In genomic region chr12:75953312-75953906, GRCh38 we compare ENCODE assay signal across 9 cellular contexts.
DNase-seq lines count a peak whose midpoint lies in the region; ATAC-seq and TF ChIP-seq lines count a peak whose summit lies in the region.
"Had no signal": no experiment of that assay in that cellular context is flagged by ENCODE, and none has a peak within 500 bp of the region (broad histone marks: within the 10 kb centered on the region; RNA-seq: fewer than 3 reads in every experiment).

No MANE protein-coding gene starts in this region.

- no peaks in the 10 kb centered on the region for H3K9me3 ChIP-seq in HCT116 (ENCODE audit: control insufficient read depth in 1 of 2, insufficient read depth in 1 of 2, low read depth in 1 of 2, low read length in 2 of 2)
- H3K9me3 ChIP-seq: uterus had no signal

- TSS peak; percentile 79 for BruUV-seq in HCT116 (replicated peaks; lab: Mats Ljungman, UMichigan)

- peak overlapping the region; percentile 46 for H3K4me2 ChIP-seq in HCT116 (ENCODE audit: low read length)

- intact Hi-C loops in HCT116 (cut with micrococcal nuclease): loop anchor here (2.0 to 10.0 kb wide), 2 partner anchors 67 to 299 kb away; no protein-coding TSS in a partner anchor

- CTCF ChIA-PET in HCT116 (lab: Charles Lee) (no interaction called here), WTC11 (lab: Charles Lee) (no interaction called here)
- CTCF ChIA-PET in activated CD4-positive, alpha-beta memory T cell treated with anti-CD3 and anti-CD28 coated beads, Interleukin-2, amount 10 ng/mL, durations not matched to agents 7 days and 5 days (lab: Charles Lee): no interaction called here

- peaks cover 68% of the 10 kb centered on the region for H3K4me1 Mint-ChIP-seq in WTC11
- H3K4me1 Mint-ChIP-seq in activated CD4-positive, alpha-beta memory T cell treated with anti-CD3 and anti-CD28 coated beads, Interleukin-2, amount 10 ng/mL, durations not matched to agents 7 days and 5 days: peaks cover 16% of the 10 kb centered on the region

- no peak overlapping the region for H2AFZ ChIP-seq in HCT116 (ENCODE audit: low read depth, low read length, poor library complexity, severe bottlenecking)

- H3K79me2 ChIP-seq in HCT116 (ENCODE audit: insufficient read depth, low read length): no peaks in the 10 kb centered on the region; the same call in 1 of the 2 replicates

- no peaks in the 10 kb centered on the region for H3K9me3 Mint-ChIP-seq in WTC11
- no peaks in the 10 kb centered on the region for H3K9me3 Mint-ChIP-seq in activated CD4-positive, alpha-beta memory T cell treated with anti-CD3 and anti-CD28 coated beads, Interleukin-2, amount 10 ng/mL, durations not matched to agents 7 days and 5 days

- no peaks in the 10 kb centered on the region for H4K20me1 ChIP-seq in HCT116 (ENCODE audit: insufficient read depth)

- H3K4me1 ChIP-seq in HCT116 (ENCODE audit: control insufficient read depth in 1 of 2, insufficient read depth in 2 of 2, low read length in 2 of 2): peaks cover 60 to 85% of the 10 kb centered on the region in 2 experiments

- H3K27ac ChIP-seq in HCT116 (ENCODE audit: low read depth, low read length) (peak overlapping the region; percentile 100), skin epidermis (peak overlapping the region in 15 of 21 experiments; percentile 8 to 72 (median 52))
- H3K27ac ChIP-seq: uterus had no signal

- POLR2A ChIA-PET in HCT116 (lab: Charles Lee) (interaction anchor here (1.1 to 1.8 kb wide), 5 partner anchors 25 to 78 kb away, joined by 3 to 6 read pairs (median 4); partner anchors contain the start of gene PHLDA1), WTC11 (lab: Charles Lee) (no interaction called here)
- POLR2A ChIA-PET in activated CD4-positive, alpha-beta memory T cell treated with anti-CD3 and anti-CD28 coated beads, Interleukin-2, amount 10 ng/mL, durations not matched to agents 7 days and 5 days (lab: Charles Lee): interaction anchor here (0.5 to 1.6 kb wide), 4 partner anchors 8 to 173 kb away, joined by 3 to 6 read pairs (median 3); no protein-coding TSS in a partner anchor

- RAD21 ChIA-PET in HCT116 (lab: Charles Lee; ENCODE audit: low non-redundant PET in 1 of 2, low total read pairs in 2 of 2, uncharacterized antibody in 2 of 2, unreplicated experiment in 2 of 2): no interaction called here

- ATAC-seq in HCT116: peak; percentile 69
- no peak for ATAC-seq in WTC11
- no peak for ATAC-seq in HG03460 (IDR thresholded peaks at IDR 0.05; ENCODE audit: unreplicated experiment)
- ATAC-seq in HG03095 (IDR thresholded peaks at IDR 0.05; ENCODE audit: unreplicated experiment): no peak

- peak overlapping the region; percentile 59; the same call in 1 of the 2 replicates for H3K27ac Mint-ChIP-seq in WTC11
- no peak overlapping the region for H3K27ac Mint-ChIP-seq in activated CD4-positive, alpha-beta memory T cell treated with anti-CD3 and anti-CD28 coated beads, Interleukin-2, amount 10 ng/mL, durations not matched to agents 7 days and 5 days

- no peak for TF ChIP-seq RAD21 in HCT116 (IDR thresholded peaks at IDR 0.05; ENCODE audit: low read depth)

- DNase-seq in HCT116 (ENCODE audit: low read depth, low spot score): no peak
- DNase-seq in WTC11 (ENCODE audit: low spot score): no peak
- DNase-seq in fibroblast of the aortic adventitia (ENCODE audit: low read depth): peak; percentile 45
- no peak for DNase-seq in activated CD4-positive, alpha-beta memory T cell treated with anti-CD3 and anti-CD28 coated beads, Interleukin-2, amount 10 ng/mL, durations not matched to agents 7 days and 5 days
- no peak for DNase-seq in activated gamma-delta T cell treated with Interleukin-2 at 50 U/mL for 16 hours
- DNase-seq: uterus had no signal

- no peaks in the 10 kb centered on the region for H3K27me3 Mint-ChIP-seq in WTC11 (ENCODE audit: low read depth)
- no peaks in the 10 kb centered on the region for H3K27me3 Mint-ChIP-seq in activated CD4-positive, alpha-beta memory T cell treated with anti-CD3 and anti-CD28 coated beads, Interleukin-2, amount 10 ng/mL, durations not matched to agents 7 days and 5 days

- H3K9ac ChIP-seq in HCT116 (ENCODE audit: low read length): peak overlapping the region; percentile 69

- no peak for TF ChIP-seq POLR2A in HCT116 (IDR thresholded peaks at IDR 0.05; ENCODE audit: borderline replicate concordance, extremely low read depth, insufficient read depth, insufficient read length)

- no peaks in the 10 kb centered on the region for H3K9me2 ChIP-seq in HCT116 (ENCODE audit: insufficient read depth)

- no peaks in the 10 kb centered on the region for H3K36me3 Mint-ChIP-seq in WTC11
- H3K36me3 Mint-ChIP-seq in activated CD4-positive, alpha-beta memory T cell treated with anti-CD3 and anti-CD28 coated beads, Interleukin-2, amount 10 ng/mL, durations not matched to agents 7 days and 5 days (ENCODE audit: low read depth): no peaks in the 10 kb centered on the region

- TF ChIP-seq CTCF in HCT116 (IDR thresholded peaks at IDR 0.05 in 2 of 3, conservative IDR thresholded peaks at IDR 0.05 in 1 of 3; ENCODE audit: borderline replicate concordance in 1 of 3, insufficient read depth in 1 of 3, low read depth in 2 of 3, low read length in 2 of 3) (no peak), WTC11 (IDR thresholded peaks at IDR 0.05) (no peak), fibroblast of the aortic adventitia (IDR thresholded peaks at IDR 0.05; ENCODE audit: insufficient read depth, low read length) (no peak)

- no peaks in the 10 kb centered on the region for H3K27me3 ChIP-seq in HCT116 (ENCODE audit: insufficient read depth, low read length)
- H3K27me3 ChIP-seq: uterus had no signal

- no peak overlapping the region for H3K4me3 Mint-ChIP-seq in WTC11
- no peak overlapping the region for H3K4me3 Mint-ChIP-seq in activated CD4-positive, alpha-beta memory T cell treated with anti-CD3 and anti-CD28 coated beads, Interleukin-2, amount 10 ng/mL, durations not matched to agents 7 days and 5 days

- no peaks in the 10 kb centered on the region for H3K36me3 ChIP-seq in HCT116 (ENCODE audit: control insufficient read depth in 1 of 2, insufficient read depth in 2 of 2, low read length in 2 of 2)
- H3K36me3 ChIP-seq: uterus had no signal

- H3K4me3 ChIP-seq in HCT116 (replicated peaks in 1 of 2; ENCODE audit: low read depth in 1 of 2, low read length in 2 of 2): 0 out of 4 replicates have a peak overlapping the region, but pooled peaks of 1 of the 2 experiments have one; percentile 2
- H3K4me3 ChIP-seq in fibroblast of the aortic adventitia (ENCODE audit: low read depth, low read length): no peak overlapping the region
- no peak overlapping the region for H3K4me3 ChIP-seq in skin epidermis
- H3K4me3 ChIP-seq: uterus had no signal

TF ChIP-seq in HCT116, 20 proteins besides CTCF, POLR2A, EP300 and RAD21 (continues in another document):
- TF ChIP-seq CBX3 (IDR thresholded peaks at IDR 0.05; ENCODE audit: low read depth) (0 out of 2 replicates have a peak, but pooled peaks have one; percentile 26), ATF3 (IDR thresholded peaks at IDR 0.05) (no peak), CEBPB (IDR thresholded peaks at IDR 0.05; ENCODE audit: low read depth) (0 out of 2 replicates have a peak, but pooled peaks have one; percentile 27), POLR2AphosphoS5 (IDR thresholded peaks at IDR 0.05; ENCODE audit: low read depth, low read length) (peak; percentile 58; the same call in 1 of the 2 replicates), EZH2 (IDR thresholded peaks at IDR 0.05) (no peak), JUND (IDR thresholded peaks at IDR 0.05) (peak; percentile 10; the same call in 1 of the 2 replicates), EZH2phosphoT487 (IDR thresholded peaks at IDR 0.05; ENCODE audit: borderline replicate concordance) (no peak), TCF7L2 (IDR thresholded peaks at IDR 0.05; ENCODE audit: borderline replicate concordance, extremely low read depth, insufficient read depth, insufficient read length) (no peak), ELF1 (IDR thresholded peaks at IDR 0.05; ENCODE audit: borderline replicate concordance, low read depth) (no peak), ZNF274 (IDR thresholded peaks at IDR 0.05; ENCODE audit: low read depth, low read length) (no peak), SIN3A (IDR thresholded peaks at IDR 0.05; ENCODE audit: low read depth) (no peak)
- TF ChIP-seq, protein P1, sequence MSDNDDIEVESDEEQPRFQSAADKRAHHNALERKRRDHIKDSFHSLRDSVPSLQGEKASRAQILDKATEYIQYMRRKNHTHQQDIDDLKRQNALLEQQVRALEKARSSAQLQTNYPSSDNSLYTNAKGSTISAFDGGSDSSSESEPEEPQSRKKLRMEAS (IDR thresholded peaks at IDR 0.05): peak; percentile 46

TF ChIP-seq in WTC11, 78 proteins besides CTCF, POLR2A, EP300 and RAD21 (continues in another document):
- no peak for TF ChIP-seq CREB1 (CRISPR knock-in tag; IDR thresholded peaks at IDR 0.05)
- TF ChIP-seq TCF7 (CRISPR knock-in tag; IDR thresholded peaks at IDR 0.05; ENCODE audit: low read depth): no peak
- TF ChIP-seq, protein P2, sequence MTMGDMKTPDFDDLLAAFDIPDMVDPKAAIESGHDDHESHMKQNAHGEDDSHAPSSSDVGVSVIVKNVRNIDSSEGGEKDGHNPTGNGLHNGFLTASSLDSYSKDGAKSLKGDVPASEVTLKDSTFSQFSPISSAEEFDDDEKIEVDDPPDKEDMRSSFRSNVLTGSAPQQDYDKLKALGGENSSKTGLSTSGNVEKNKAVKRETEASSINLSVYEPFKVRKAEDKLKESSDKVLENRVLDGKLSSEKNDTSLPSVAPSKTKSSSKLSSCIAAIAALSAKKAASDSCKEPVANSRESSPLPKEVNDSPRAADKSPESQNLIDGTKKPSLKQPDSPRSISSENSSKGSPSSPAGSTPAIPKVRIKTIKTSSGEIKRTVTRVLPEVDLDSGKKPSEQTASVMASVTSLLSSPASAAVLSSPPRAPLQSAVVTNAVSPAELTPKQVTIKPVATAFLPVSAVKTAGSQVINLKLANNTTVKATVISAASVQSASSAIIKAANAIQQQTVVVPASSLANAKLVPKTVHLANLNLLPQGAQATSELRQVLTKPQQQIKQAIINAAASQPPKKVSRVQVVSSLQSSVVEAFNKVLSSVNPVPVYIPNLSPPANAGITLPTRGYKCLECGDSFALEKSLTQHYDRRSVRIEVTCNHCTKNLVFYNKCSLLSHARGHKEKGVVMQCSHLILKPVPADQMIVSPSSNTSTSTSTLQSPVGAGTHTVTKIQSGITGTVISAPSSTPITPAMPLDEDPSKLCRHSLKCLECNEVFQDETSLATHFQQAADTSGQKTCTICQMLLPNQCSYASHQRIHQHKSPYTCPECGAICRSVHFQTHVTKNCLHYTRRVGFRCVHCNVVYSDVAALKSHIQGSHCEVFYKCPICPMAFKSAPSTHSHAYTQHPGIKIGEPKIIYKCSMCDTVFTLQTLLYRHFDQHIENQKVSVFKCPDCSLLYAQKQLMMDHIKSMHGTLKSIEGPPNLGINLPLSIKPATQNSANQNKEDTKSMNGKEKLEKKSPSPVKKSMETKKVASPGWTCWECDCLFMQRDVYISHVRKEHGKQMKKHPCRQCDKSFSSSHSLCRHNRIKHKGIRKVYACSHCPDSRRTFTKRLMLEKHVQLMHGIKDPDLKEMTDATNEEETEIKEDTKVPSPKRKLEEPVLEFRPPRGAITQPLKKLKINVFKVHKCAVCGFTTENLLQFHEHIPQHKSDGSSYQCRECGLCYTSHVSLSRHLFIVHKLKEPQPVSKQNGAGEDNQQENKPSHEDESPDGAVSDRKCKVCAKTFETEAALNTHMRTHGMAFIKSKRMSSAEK (CRISPR knock-in tag; IDR thresholded peaks at IDR 0.05; ENCODE audit: borderline replicate concordance): no peak
